2 cellular contexts compared by ENCODE assay signal in the genomic region with DNA sequence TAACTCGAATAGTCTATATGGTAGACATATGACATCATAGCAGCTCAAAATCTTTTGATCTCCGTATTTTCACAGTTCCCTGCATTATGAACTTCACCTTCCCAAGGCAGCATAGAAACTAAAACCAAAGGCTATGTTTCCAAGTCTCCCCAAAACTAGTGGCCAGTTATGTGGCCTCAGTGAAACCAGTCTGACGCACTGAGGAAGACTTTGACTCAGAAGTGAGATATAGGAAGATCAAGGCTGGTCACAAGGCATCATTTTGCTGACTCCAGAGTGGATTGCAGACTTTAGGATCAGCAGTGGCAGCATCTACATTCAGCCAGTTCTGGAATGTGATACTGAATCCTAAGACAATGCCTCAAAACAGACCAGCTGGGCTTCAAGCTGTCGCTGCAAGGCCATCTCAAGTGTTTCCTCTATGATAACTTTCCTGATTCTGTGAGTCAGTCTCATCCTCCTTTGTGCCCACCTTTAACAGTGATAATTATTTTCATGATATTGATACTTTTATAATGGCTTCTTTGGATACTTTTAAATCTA.
TF ChIP-seq lines count a peak whose summit lies in the region.

No MANE protein-coding gene starts in this region.

TF ChIP-seq in HepG2, 621 proteins besides CTCF, POLR2A, EP300 and RAD21:
- TF ChIP-seq CREB1 (IDR thresholded peaks at IDR 0.05) (peak; percentile 43; the same call in 1 of the 2 replicates), CREB1 (CRISPR knock-in tag; IDR thresholded peaks at IDR 0.05) (no peak), ZNF460 (CRISPR knock-in tag; IDR thresholded peaks at IDR 0.05; ENCODE audit: borderline replicate concordance) (no peak), BCL3 (CRISPR knock-in tag; IDR thresholded peaks at IDR 0.05) (no peak), ZNF792 (CRISPR knock-in tag; IDR thresholded peaks at IDR 0.05) (no peak)

TF ChIP-seq in IMR-90, 13 proteins besides CTCF, POLR2A, EP300 and RAD21:
- TF ChIP-seq CHD1 (IDR thresholded peaks at IDR 0.05; ENCODE audit: low read depth, low read length) (no peak), RCOR1 (IDR thresholded peaks at IDR 0.05; ENCODE audit: insufficient replicate concordance, low read length) (no peak), CEBPB (IDR thresholded peaks at IDR 0.05; ENCODE audit: low read depth, low read length) (no peak), SMC3 (IDR thresholded peaks at IDR 0.05; ENCODE audit: low read depth, low read length) (no peak), FOS (IDR thresholded peaks at IDR 0.05; ENCODE audit: low read depth, low read length) (no peak), NFE2L2 (IDR thresholded peaks at IDR 0.05; ENCODE audit: low read depth, low read length) (no peak), MXI1 (IDR thresholded peaks at IDR 0.05; ENCODE audit: borderline replicate concordance, low read depth, low read length) (no peak), MAFK (IDR thresholded peaks at IDR 0.05; ENCODE audit: low read depth, low read length) (no peak), MAZ (IDR thresholded peaks at IDR 0.05; ENCODE audit: borderline replicate concordance, low read depth, low read length) (no peak), RFX5 (IDR thresholded peaks at IDR 0.05; ENCODE audit: low read depth, low read length) (no peak), BHLHE40 (IDR thresholded peaks at IDR 0.05; ENCODE audit: low read depth, low read length) (no peak)
- TF ChIP-seq, protein P1, sequence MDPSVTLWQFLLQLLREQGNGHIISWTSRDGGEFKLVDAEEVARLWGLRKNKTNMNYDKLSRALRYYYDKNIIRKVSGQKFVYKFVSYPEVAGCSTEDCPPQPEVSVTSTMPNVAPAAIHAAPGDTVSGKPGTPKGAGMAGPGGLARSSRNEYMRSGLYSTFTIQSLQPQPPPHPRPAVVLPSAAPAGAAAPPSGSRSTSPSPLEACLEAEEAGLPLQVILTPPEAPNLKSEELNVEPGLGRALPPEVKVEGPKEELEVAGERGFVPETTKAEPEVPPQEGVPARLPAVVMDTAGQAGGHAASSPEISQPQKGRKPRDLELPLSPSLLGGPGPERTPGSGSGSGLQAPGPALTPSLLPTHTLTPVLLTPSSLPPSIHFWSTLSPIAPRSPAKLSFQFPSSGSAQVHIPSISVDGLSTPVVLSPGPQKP (IDR thresholded peaks at IDR 0.05; ENCODE audit: borderline replicate concordance, low read depth, low read length): no peak
- TF ChIP-seq, protein P2, sequence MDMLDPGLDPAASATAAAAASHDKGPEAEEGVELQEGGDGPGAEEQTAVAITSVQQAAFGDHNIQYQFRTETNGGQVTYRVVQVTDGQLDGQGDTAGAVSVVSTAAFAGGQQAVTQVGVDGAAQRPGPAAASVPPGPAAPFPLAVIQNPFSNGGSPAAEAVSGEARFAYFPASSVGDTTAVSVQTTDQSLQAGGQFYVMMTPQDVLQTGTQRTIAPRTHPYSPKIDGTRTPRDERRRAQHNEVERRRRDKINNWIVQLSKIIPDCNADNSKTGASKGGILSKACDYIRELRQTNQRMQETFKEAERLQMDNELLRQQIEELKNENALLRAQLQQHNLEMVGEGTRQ (IDR thresholded peaks at IDR 0.05; ENCODE audit: low read depth, low read length): no peak
